21 cellular contexts compared by ENCODE assay signal in genomic region chr6:152309006-152309405, GRCh38.
"Had no signal": no experiment of that assay in that cellular context is flagged by ENCODE, and none has a peak within 500 bp of the region (broad histone marks: within the 10 kb centered on the region; RNA-seq: fewer than 3 reads in every experiment).

No MANE protein-coding gene starts in this region.

- H3K4me1 Mint-ChIP-seq: memory B cell had no signal

- DNase-seq: kidney glomerular epithelial cell; left cardiac atrium; left lung; midbrain; ovary; right lobe of liver; stimulated activated naive B cell treated with anti-CD40 and anti-IgM and Interleukin-4, amounts not matched to agents 10 μg/mL and 1 μg/mL and 100 μg/mL, for 72 hours; testis; thyroid gland; upper lobe of right lung; uterus had no signal

- H3K27me3 ChIP-seq: left lung, ovary, right atrium auricular region, right lobe of liver, stomach, testis, thyroid gland, transverse colon, upper lobe of right lung, uterus had no signal

- ATAC-seq: right lobe of liver had no signal

- H3K4me1 ChIP-seq: left lung, stomach, transverse colon, uterus had no signal

- H3K27ac ChIP-seq: left lung, ovary, right atrium auricular region, right lobe of liver, stomach, testis, thyroid gland, transverse colon, upper lobe of right lung, uterus had no signal

- H3K9me3 Mint-ChIP-seq: memory B cell; naive thymus-derived CD4-positive, alpha-beta T cell; natural killer cell treated with Interleukin-12 subunit alpha and Interleukin-12 subunit beta and Interleukin-15 and Interleukin-18, amount 100 ng/mL, for 72 hours; stimulated activated naive B cell treated with anti-CD40 and anti-IgM and Interleukin-4, amounts not matched to agents 10 μg/mL and 1 μg/mL and 100 μg/mL, for 72 hours had no signal

- H3K27ac Mint-ChIP-seq: memory B cell; natural killer cell treated with Interleukin-12 subunit alpha and Interleukin-12 subunit beta and Interleukin-15 and Interleukin-18, amount 100 ng/mL, for 72 hours; progenitor cell of endocrine pancreas; stimulated activated naive B cell treated with anti-CD40 and anti-IgM and Interleukin-4, amounts not matched to agents 10 μg/mL and 1 μg/mL and 100 μg/mL, for 72 hours had no signal

- H3K9me3 ChIP-seq: left lung, mucosa of descending colon, ovary, right atrium auricular region, right lobe of liver, stomach, testis, thyroid gland, transverse colon, upper lobe of right lung, uterus had no signal

- H3K4me3 Mint-ChIP-seq: memory B cell; natural killer cell treated with Interleukin-12 subunit alpha and Interleukin-12 subunit beta and Interleukin-15 and Interleukin-18, amount 100 ng/mL, for 72 hours; stimulated activated naive B cell treated with anti-CD40 and anti-IgM and Interleukin-4, amounts not matched to agents 10 μg/mL and 1 μg/mL and 100 μg/mL, for 72 hours had no signal

- H3K27me3 Mint-ChIP-seq: natural killer cell treated with Interleukin-12 subunit alpha and Interleukin-12 subunit beta and Interleukin-15 and Interleukin-18, amount 100 ng/mL, for 72 hours; progenitor cell of endocrine pancreas had no signal

- H3K36me3 Mint-ChIP-seq: memory B cell; natural killer cell treated with Interleukin-12 subunit alpha and Interleukin-12 subunit beta and Interleukin-15 and Interleukin-18, amount 100 ng/mL, for 72 hours; stimulated activated naive B cell treated with anti-CD40 and anti-IgM and Interleukin-4, amounts not matched to agents 10 μg/mL and 1 μg/mL and 100 μg/mL, for 72 hours had no signal

- H3K4me2 ChIP-seq: smooth muscle cell had no signal

- H3K4me3 ChIP-seq: left lung, lung, mucosa of descending colon, ovary, right atrium auricular region, right lobe of liver, smooth muscle cell, stomach, testis, thyroid gland, transverse colon, upper lobe of right lung, uterus had no signal

- H3K36me3 ChIP-seq: ovary, right lobe of liver, transverse colon, uterus had no signal
